In genomic region chr15:40285151-40285898, GRCh38 we compare ENCODE assay signal across 2 cellular contexts.
TF ChIP-seq lines count a peak whose summit lies in the region.

No MANE protein-coding gene starts in this region.

TF ChIP-seq in HEK293, 187 proteins besides CTCF, POLR2A, EP300 and RAD21:
- TF ChIP-seq ZSCAN4 (tag by site-specific recombination; IDR thresholded peaks at IDR 0.05) (no peak), TRIM28 (IDR thresholded peaks at IDR 0.05; ENCODE audit: borderline replicate concordance, low read length) (no peak), ZNF292 (tag by site-specific recombination; IDR thresholded peaks at IDR 0.05; ENCODE audit: borderline replicate concordance, low read depth) (no peak), BCL6B (tag by site-specific recombination; IDR thresholded peaks at IDR 0.05) (no peak), MEIS1 (CRISPR knock-in tag; IDR thresholded peaks at IDR 0.05; ENCODE audit: borderline replicate concordance) (no peak), ZNF623 (tag by site-specific recombination; IDR thresholded peaks at IDR 0.05) (no peak), ZBTB20 (tag by site-specific recombination; IDR thresholded peaks at IDR 0.05) (0 out of 2 replicates have a peak, but pooled peaks have one; percentile 18), PRDM1 (tag by site-specific recombination; IDR thresholded peaks at IDR 0.05) (peak; percentile 74), ZNF555 (tag by site-specific recombination; conservative IDR thresholded peaks at IDR 0.05) (no peak), ZNF600 (tag by site-specific recombination; IDR thresholded peaks at IDR 0.05) (peak; percentile 23; the same call in 1 of the 2 replicates), GLIS2 (tag by site-specific recombination; IDR thresholded peaks at IDR 0.05) (peak; percentile 46; the same call in 1 of the 2 replicates)

TF ChIP-seq in K562, 482 proteins besides CTCF, POLR2A, EP300 and RAD21:
- TF ChIP-seq BCLAF1 (IDR thresholded peaks at IDR 0.05; ENCODE audit: borderline replicate concordance in 1 of 2, control insufficient read depth in 1 of 2, low read depth in 2 of 2, low read length in 1 of 2) (no peak), BHLHE40 (IDR thresholded peaks at IDR 0.05; ENCODE audit: low read length) (0 out of 2 replicates have a peak, but pooled peaks have one; percentile 31)
TF ChIP-seq in K562: peak in this region for 1.
